Comparison of ENCODE assay signal across 1 cellular context in genomic region chr5:35067985-35068384, GRCh38.
TF ChIP-seq lines count a peak whose summit lies in the region.

No MANE protein-coding gene starts in this region.

TF ChIP-seq in IMR-90, 13 proteins besides CTCF, POLR2A, EP300 and RAD21 (continued from another document):
- no peak for TF ChIP-seq USF2 (IDR thresholded peaks at IDR 0.05; ENCODE audit: low read depth, low read length)
- no peak for TF ChIP-seq ELK1 (IDR thresholded peaks at IDR 0.05; ENCODE audit: borderline replicate concordance, low read depth, low read length)
- TF ChIP-seq CEBPB (IDR thresholded peaks at IDR 0.05; ENCODE audit: low read depth, low read length): no peak
- no peak for TF ChIP-seq CHD1 (IDR thresholded peaks at IDR 0.05; ENCODE audit: low read depth, low read length)
- no peak for TF ChIP-seq FOS (IDR thresholded peaks at IDR 0.05; ENCODE audit: low read depth, low read length)
- TF ChIP-seq MXI1 (IDR thresholded peaks at IDR 0.05; ENCODE audit: borderline replicate concordance, low read depth, low read length): no peak
- TF ChIP-seq SMC3 (IDR thresholded peaks at IDR 0.05; ENCODE audit: low read depth, low read length): no peak
- no peak for TF ChIP-seq MAFK (IDR thresholded peaks at IDR 0.05; ENCODE audit: low read depth, low read length)
